11 cellular contexts compared by ENCODE assay signal in the genomic region with DNA sequence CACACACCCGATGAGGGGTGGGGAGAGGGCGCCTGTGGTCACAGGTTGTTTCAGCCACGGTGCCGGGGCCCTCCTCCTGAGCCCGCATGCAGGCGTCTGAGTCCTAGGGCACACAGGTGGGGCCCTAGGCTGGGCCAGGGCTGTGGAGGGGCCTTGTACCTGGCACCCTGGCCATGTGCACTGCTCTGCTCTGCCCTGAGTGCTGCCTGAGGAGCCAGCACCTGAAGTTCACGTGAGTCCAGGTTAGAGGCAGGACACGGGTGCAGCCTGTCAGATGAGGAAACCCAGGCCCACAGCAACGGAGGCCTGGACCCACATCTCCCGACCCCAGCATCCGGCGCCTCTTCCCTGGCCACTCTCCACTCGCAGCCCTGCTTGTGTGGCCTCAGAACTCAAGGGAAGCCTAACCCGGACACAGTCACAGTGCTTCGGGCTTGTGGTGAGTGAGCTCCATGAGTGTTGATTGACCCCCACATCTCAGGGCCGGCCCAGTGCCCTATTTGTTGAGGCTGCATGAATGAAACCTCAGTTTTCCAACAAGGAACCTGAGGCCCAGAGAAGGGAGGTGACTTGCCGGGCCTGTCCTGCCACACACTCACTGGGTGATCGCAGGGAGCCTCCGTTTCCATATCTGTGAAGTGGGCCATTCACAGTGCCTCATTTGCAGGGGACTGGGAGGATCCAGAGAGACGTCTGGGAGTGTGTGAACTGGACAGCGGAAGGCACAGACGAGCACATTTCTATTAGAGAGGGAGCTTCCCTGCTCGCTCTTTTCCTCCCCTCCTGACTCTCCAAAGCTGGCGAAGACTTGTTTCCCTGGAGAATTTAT. TPM values are rescaled to one million over a fixed set of nuclear protein-coding genes. Genes with fewer than 3 reads are reported as not detected.
A peak's percentile ranks its signal among the peaks of the same experiment; 100 is the strongest.
DNase-seq lines count a peak whose midpoint lies in the region; TF ChIP-seq lines count a peak whose summit lies in the region.
"Had no signal": no experiment of that assay in that cellular context is flagged by ENCODE, and none has a peak within 500 bp of the region (broad histone marks: within the 10 kb centered on the region; RNA-seq: fewer than 3 reads in every experiment).

No MANE protein-coding gene starts in this region.

- peak; percentile 13 for DNase-seq in activated T-cell treated with anti-CD3 and anti-CD28 coated beads, Interleukin-2, amount 50 U/mL, for 48 hours
- DNase-seq in activated T-cell treated with anti-CD3 and anti-CD28 coated beads for 4 hours (no peak), colonic mucosa (peak; percentile 16), mucosa of gallbladder (ENCODE audit: low spot score) (peak; percentile 8), tibial nerve (ENCODE audit: low spot score in 2 of 2) (peak; percentile 5 to 10), GM23248 (no peak), Ammon's horn (ENCODE audit: low spot score) (no peak), DMS79 (lab: John Stamatoyannopoulos, UW) (no peak)
- DNase-seq: amniotic stem cell, NCI-H446 treated with DMSO at 0.1 percent for 48 hours, SHP77 had no signal

- H3K9me3 ChIP-seq in colonic mucosa, result no peaks in the 10 kb centered on the region
- H3K9me3 ChIP-seq in tibial nerve, result no peaks in the 10 kb centered on the region
- H3K9me3 ChIP-seq in GM23248 (ENCODE audit: low read depth), result no peaks in the 10 kb centered on the region

- no peak overlapping the region for H3K9ac ChIP-seq in colonic mucosa (ENCODE audit: low read depth in 2 of 2, low read length in 2 of 2)
- H3K9ac ChIP-seq in GM23248, result no peak overlapping the region

- H3K9me2 ChIP-seq in GM23248 (ENCODE audit: insufficient read depth), result no peaks in the 10 kb centered on the region

- H3K4me1 ChIP-seq in colonic mucosa, result no peaks in the 10 kb centered on the region
- peaks cover 0 to 54% (median 26%) of the 10 kb centered on the region in 4 donors for H3K4me1 ChIP-seq in tibial nerve
- peaks cover 18% of the 10 kb centered on the region for H3K4me1 ChIP-seq in GM23248 (ENCODE audit: insufficient read depth)

- in situ Hi-C loops in GM23248 (cut with MboI), result no loop called here

- H4K20me1 ChIP-seq in GM23248 (ENCODE audit: insufficient read depth), result no peaks in the 10 kb centered on the region

- WGBS in tibial nerve, 2 donors, result 53 to 64% methylated on average over 18 to 20 of the region's 24 CpGs
- 69 to 80% methylated on average over 21 to 22 of the region's 24 CpGs for WGBS in GM23248 (ENCODE audit: low coverage in 1 of 2, low lambda C conversion rate in 2 of 2, missing lambda C conversion rate in 2 of 2), 2 experiments

- H3K36me3 ChIP-seq in colonic mucosa, result no peaks in the 10 kb centered on the region
- peaks cover 0 to 73% (median 0%) of the 10 kb centered on the region in 3 donors for H3K36me3 ChIP-seq in tibial nerve
- no peaks in the 10 kb centered on the region for H3K36me3 ChIP-seq in GM23248 (ENCODE audit: low read depth)

- no peak overlapping the region for H3K4me2 ChIP-seq in GM23248 (ENCODE audit: unreplicated experiment)

- no peak for TF ChIP-seq POLR2A in tibial nerve (IDR thresholded peaks at IDR 0.05)

- H3K4me3 ChIP-seq in colonic mucosa (no peak overlapping the region), tibial nerve (no peak overlapping the region), GM23248 (no peak overlapping the region)

- H2AFZ ChIP-seq in GM23248, result no peak overlapping the region

- no peak for TF ChIP-seq EP300 in tibial nerve (IDR thresholded peaks at IDR 0.05)

- no peaks in the 10 kb centered on the region for H3K79me2 ChIP-seq in GM23248 (ENCODE audit: insufficient read depth)

- H3K27ac ChIP-seq in colonic mucosa (no peak overlapping the region), tibial nerve (peak overlapping the region in 2 of 4 donors; percentile 37 to 84), GM23248 (no peak overlapping the region)

- intact Hi-C loops in colonic mucosa (cut with DNase I), result no loop called here

- peaks cover 13% of the 10 kb centered on the region for H3F3A ChIP-seq in GM23248 (ENCODE audit: insufficient read depth)

- TF ChIP-seq CTCF in colonic mucosa (IDR thresholded peaks at IDR 0.05) (no peak), tibial nerve (IDR thresholded peaks at IDR 0.05) (no peak)

- H3K27me3 ChIP-seq in colonic mucosa (no peaks in the 10 kb centered on the region), tibial nerve (no peaks in the 10 kb centered on the region), GM23248 (replicated peaks; ENCODE audit: insufficient read depth) (no peaks in the 10 kb centered on the region)

RNA-seq across cellular contexts. Expression of gene PPIF, which starts 39.6 kb away (rescaled TPM):
- 100 to 1,000 TPM in 1 of 2 donors, 10 to 100 TPM in 1; 99.3 to 154 TPM for total RNA-seq in colonic mucosa
- total RNA-seq in mucosa of gallbladder, result 49.4 TPM
- 10 to 100 TPM; 16.6 to 36.0 (median 20.6) TPM for total RNA-seq in tibial nerve
- 18.7 and 24.6 TPM in 2 replicates for total RNA-seq in GM23248 (2014; rRNA removed; shearing (Covaris generic))
- polyA plus RNA-seq in GM23248 (2016; fragmentation: Nextera tagmentation; extraction: Ambion mirVana), result 45.5 and 50.8 TPM in 2 replicates

RNA-seq across cellular contexts. Expression of gene ZCCHC24, which starts 58.6 kb away (rescaled TPM):
- total RNA-seq in colonic mucosa (10 to 100 TPM in 1 of 2 donors, 1 to 10 TPM in 1; 4.6 to 19.1 TPM), mucosa of gallbladder (36.7 TPM), tibial nerve (100 to 1,000 TPM; 122 to 165 (median 138) TPM)
- total RNA-seq in GM23248 (2014; rRNA removed; shearing (Covaris generic)), result 30.3 and 34.0 TPM in 2 replicates
- 29.3 and 30.4 TPM in 2 replicates for polyA plus RNA-seq in GM23248 (2016; fragmentation: Nextera tagmentation; extraction: Ambion mirVana)

Comparison
In these comparisons a context has a peak if more than half of its experiments do, and no peak if none do; other contexts are left out.
1. DNase-seq: peak in activated T-cell treated with anti-CD3 and anti-CD28 coated beads, Interleukin-2, amount 50 U/mL, for 48 hours (2 of 2), colonic mucosa (single experiment), mucosa of gallbladder (single experiment) and tibial nerve (2 of 2); none in activated T-cell treated with anti-CD3 and anti-CD28 coated beads for 4 hours (single experiment), GM23248 (single experiment), Ammon's horn (single experiment) and DMS79 (single experiment).